In genomic region chr13:96020941-96021340, GRCh38 we compare ENCODE assay signal across 14 cellular contexts.
"Had no signal": no experiment of that assay in that cellular context is flagged by ENCODE, and none has a peak within 500 bp of the region (broad histone marks: within the 10 kb centered on the region; RNA-seq: fewer than 3 reads in every experiment).

No MANE protein-coding gene starts in this region.

- FAIRE-seq: TTC549 had no signal

- ATAC-seq: activated CD4-positive, alpha-beta T cell treated with anti-CD3 and anti-CD28 coated beads for 36 hours had no signal

- H3K4me3 ChIP-seq: psoas muscle, skin epidermis, stomach had no signal

- H3K27ac ChIP-seq: epithelial cell of prostate, psoas muscle, skin epidermis, stomach had no signal

- H3K27me3 ChIP-seq: stomach had no signal

- H3K4me1 ChIP-seq: psoas muscle had no signal

- DNase-seq: activated CD4-positive, alpha-beta memory T cell treated with anti-CD3 and anti-CD28 coated beads for 36 hours; activated CD4-positive, alpha-beta T cell treated with anti-CD3 and anti-CD28 coated beads for 36 hours; activated T-cell treated with anti-CD3 and anti-CD28 coated beads for 4 hours; foreskin fibroblast; psoas muscle; right cardiac atrium; stimulated activated CD4-positive, alpha-beta T cell treated with anti-CD3 and anti-CD28 coated beads, Interleukin-15, amount 100 ng/mL, for 24 hours; stimulated activated CD4-positive, alpha-beta T cell treated with anti-CD3 and anti-CD28 coated beads, Interleukin-4, amount 100 ng/mL, for 1 hour; stomach; SW 1271; trophoblast cell had no signal
